1 cellular context compared by ENCODE assay signal in genomic region chr15:34367128-34368081, GRCh38.
TF ChIP-seq lines count a peak whose summit lies in the region.

A gene with protein sequence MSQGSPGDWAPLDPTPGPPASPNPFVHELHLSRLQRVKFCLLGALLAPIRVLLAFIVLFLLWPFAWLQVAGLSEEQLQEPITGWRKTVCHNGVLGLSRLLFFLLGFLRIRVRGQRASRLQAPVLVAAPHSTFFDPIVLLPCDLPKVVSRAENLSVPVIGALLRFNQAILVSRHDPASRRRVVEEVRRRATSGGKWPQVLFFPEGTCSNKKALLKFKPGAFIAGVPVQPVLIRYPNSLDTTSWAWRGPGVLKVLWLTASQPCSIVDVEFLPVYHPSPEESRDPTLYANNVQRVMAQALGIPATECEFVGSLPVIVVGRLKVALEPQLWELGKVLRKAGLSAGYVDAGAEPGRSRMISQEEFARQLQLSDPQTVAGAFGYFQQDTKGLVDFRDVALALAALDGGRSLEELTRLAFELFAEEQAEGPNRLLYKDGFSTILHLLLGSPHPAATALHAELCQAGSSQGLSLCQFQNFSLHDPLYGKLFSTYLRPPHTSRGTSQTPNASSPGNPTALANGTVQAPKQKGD (minus strand): TSS chr15:34367196. CDS start chr15:34367100, 96 bp downstream.

TF ChIP-seq in GM12878, 131 proteins besides CTCF, POLR2A, EP300 and RAD21 (continued from another document and continues in another):
- TF ChIP-seq EED (IDR thresholded peaks at IDR 0.05; ENCODE audit: low read depth) (peak; percentile 51; the same call in 1 of the 2 replicates), EGR1 (IDR thresholded peaks at IDR 0.05; ENCODE audit: borderline replicate concordance in 1 of 2, low read depth in 2 of 2, low read length in 2 of 2) (peak in 1 of 2 experiments; percentile 68; a peak in 2 of 3 replicates), SREBF1 (IDR thresholded peaks at IDR 0.05; ENCODE audit: low read length) (no peak), RFX5 (IDR thresholded peaks at IDR 0.05; ENCODE audit: low read depth, low read length) (no peak), YY1 (IDR thresholded peaks at IDR 0.05; ENCODE audit: low read depth, low read length) (peak; percentile 90), E2F4 (IDR thresholded peaks at IDR 0.05; ENCODE audit: low read depth, low read length) (0 out of 2 replicates have a peak, but pooled peaks have one; percentile 9), E2F8 (IDR thresholded peaks at IDR 0.05; ENCODE audit: low read depth, partially characterized antibody) (no peak), CHD4 (IDR thresholded peaks at IDR 0.05) (no peak), KDM1A (IDR thresholded peaks at IDR 0.05; ENCODE audit: borderline replicate concordance) (no peak), PAX5 (IDR thresholded peaks at IDR 0.05; ENCODE audit: borderline replicate concordance, low read depth, low read length) (peak; percentile 4; the same call in 1 of the 2 replicates), KAT2A (conservative IDR thresholded peaks at IDR 0.05; ENCODE audit: control insufficient read depth, low read depth, low read length) (no peak), E4F1 (IDR thresholded peaks at IDR 0.05; ENCODE audit: borderline replicate concordance, partially characterized antibody) (no peak), STAT3 (IDR thresholded peaks at IDR 0.05; ENCODE audit: low read depth, low read length) (no peak), CBX5 (IDR thresholded peaks at IDR 0.05; ENCODE audit: low read depth) (no peak; the same call in 1 of the 2 replicates), ZNF217 (IDR thresholded peaks at IDR 0.05) (peak; percentile 59; the same call in 1 of the 2 replicates), GATAD2B (conservative IDR thresholded peaks at IDR 0.05; ENCODE audit: low read depth) (peak; percentile 93), NR2F1 (conservative IDR thresholded peaks at IDR 0.05) (peak; percentile 67), PAX8 (IDR thresholded peaks at IDR 0.05) (no peak), NFYA (IDR thresholded peaks at IDR 0.05; ENCODE audit: borderline replicate concordance, low read depth, low read length) (no peak), SMARCA5 (IDR thresholded peaks at IDR 0.05) (peak; percentile 97), ELK1 (IDR thresholded peaks at IDR 0.05; ENCODE audit: low read depth, low read length) (no peak), TCF12 (IDR thresholded peaks at IDR 0.05; ENCODE audit: low read depth, low read length) (no peak), CEBPB (IDR thresholded peaks at IDR 0.05; ENCODE audit: borderline replicate concordance in 1 of 2, low read depth in 2 of 2, low read length in 2 of 2) (no peak), RBBP5 (conservative IDR thresholded peaks at IDR 0.05) (no peak), CBFB (IDR thresholded peaks at IDR 0.05; ENCODE audit: low read depth) (no peak), ATF7 (IDR thresholded peaks at IDR 0.05; ENCODE audit: low read depth) (no peak), PML (IDR thresholded peaks at IDR 0.05; ENCODE audit: low read length) (peak; percentile 73; the same call in 1 of the 2 replicates), ATF2 (IDR thresholded peaks at IDR 0.05; ENCODE audit: low read length) (no peak), CEBPZ (IDR thresholded peaks at IDR 0.05; ENCODE audit: low read depth, low read length) (no peak), TCF3 (IDR thresholded peaks at IDR 0.05; ENCODE audit: borderline replicate concordance, insufficient read depth, low read depth, low read length) (peak; percentile 74; the same call in 1 of the 2 replicates), POLR2AphosphoS5 (IDR thresholded peaks at IDR 0.05; ENCODE audit: low read length) (peak; percentile 82), SMAD5 (IDR thresholded peaks at IDR 0.05; ENCODE audit: low read depth) (peak; percentile 49; the same call in 1 of the 2 replicates), NFIC (IDR thresholded peaks at IDR 0.05; ENCODE audit: low read depth, low read length) (no peak), SRF (IDR thresholded peaks at IDR 0.05; ENCODE audit: low read depth in 2 of 2, low read length in 2 of 2) (no peak), ZZZ3 (IDR thresholded peaks at IDR 0.05; ENCODE audit: control insufficient read depth, insufficient read length, low read depth) (no peak), BMI1 (IDR thresholded peaks at IDR 0.05; ENCODE audit: borderline replicate concordance) (no peak), MXI1 (IDR thresholded peaks at IDR 0.05; ENCODE audit: low read depth, low read length) (peak; percentile 55; the same call in 1 of the 2 replicates), HDAC6 (IDR thresholded peaks at IDR 0.05; ENCODE audit: unreplicated experiment) (peak; percentile 51), WRNIP1 (IDR thresholded peaks at IDR 0.05; ENCODE audit: borderline replicate concordance, low read depth, low read length) (no peak), BHLHE40 (IDR thresholded peaks at IDR 0.05; ENCODE audit: borderline replicate concordance in 1 of 2, low read depth in 2 of 2, low read length in 1 of 2) (peak in 1 of 2 experiments; percentile 53; a peak in 2 of 4 replicates), SREBF2 (IDR thresholded peaks at IDR 0.05; ENCODE audit: low read length) (no peak), SIN3A (IDR thresholded peaks at IDR 0.05; ENCODE audit: low read depth, low read length) (peak; percentile 68; the same call in 1 of the 2 replicates), TCF7 (IDR thresholded peaks at IDR 0.05; ENCODE audit: borderline replicate concordance) (no peak), SMC3 (IDR thresholded peaks at IDR 0.05; ENCODE audit: borderline replicate concordance, low read length) (peak; percentile 72; the same call in 1 of the 2 replicates), RELA (IDR thresholded peaks at IDR 0.05; ENCODE audit: borderline replicate concordance, partially characterized antibody) (peak; percentile 10)
- TF ChIP-seq, protein P1, sequence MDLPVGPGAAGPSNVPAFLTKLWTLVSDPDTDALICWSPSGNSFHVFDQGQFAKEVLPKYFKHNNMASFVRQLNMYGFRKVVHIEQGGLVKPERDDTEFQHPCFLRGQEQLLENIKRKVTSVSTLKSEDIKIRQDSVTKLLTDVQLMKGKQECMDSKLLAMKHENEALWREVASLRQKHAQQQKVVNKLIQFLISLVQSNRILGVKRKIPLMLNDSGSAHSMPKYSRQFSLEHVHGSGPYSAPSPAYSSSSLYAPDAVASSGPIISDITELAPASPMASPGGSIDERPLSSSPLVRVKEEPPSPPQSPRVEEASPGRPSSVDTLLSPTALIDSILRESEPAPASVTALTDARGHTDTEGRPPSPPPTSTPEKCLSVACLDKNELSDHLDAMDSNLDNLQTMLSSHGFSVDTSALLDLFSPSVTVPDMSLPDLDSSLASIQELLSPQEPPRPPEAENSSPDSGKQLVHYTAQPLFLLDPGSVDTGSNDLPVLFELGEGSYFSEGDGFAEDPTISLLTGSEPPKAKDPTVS (IDR thresholded peaks at IDR 0.05; ENCODE audit: low read depth, low read length) = no peak
- TF ChIP-seq, protein P2, sequence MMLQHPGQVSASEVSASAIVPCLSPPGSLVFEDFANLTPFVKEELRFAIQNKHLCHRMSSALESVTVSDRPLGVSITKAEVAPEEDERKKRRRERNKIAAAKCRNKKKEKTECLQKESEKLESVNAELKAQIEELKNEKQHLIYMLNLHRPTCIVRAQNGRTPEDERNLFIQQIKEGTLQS (IDR thresholded peaks at IDR 0.05; ENCODE audit: borderline replicate concordance, extremely low read depth, low read depth, low read length) = no peak
- TF ChIP-seq, protein P3, sequence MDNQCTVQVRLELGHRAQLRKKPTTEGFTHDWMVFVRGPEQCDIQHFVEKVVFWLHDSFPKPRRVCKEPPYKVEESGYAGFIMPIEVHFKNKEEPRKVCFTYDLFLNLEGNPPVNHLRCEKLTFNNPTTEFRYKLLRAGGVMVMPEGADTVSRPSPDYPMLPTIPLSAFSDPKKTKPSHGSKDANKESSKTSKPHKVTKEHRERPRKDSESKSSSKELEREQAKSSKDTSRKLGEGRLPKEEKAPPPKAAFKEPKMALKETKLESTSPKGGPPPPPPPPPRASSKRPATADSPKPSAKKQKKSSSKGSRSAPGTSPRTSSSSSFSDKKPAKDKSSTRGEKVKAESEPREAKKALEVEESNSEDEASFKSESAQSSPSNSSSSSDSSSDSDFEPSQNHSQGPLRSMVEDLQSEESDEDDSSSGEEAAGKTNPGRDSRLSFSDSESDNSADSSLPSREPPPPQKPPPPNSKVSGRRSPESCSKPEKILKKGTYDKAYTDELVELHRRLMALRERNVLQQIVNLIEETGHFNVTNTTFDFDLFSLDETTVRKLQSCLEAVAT (IDR thresholded peaks at IDR 0.05) = peak; percentile 29; the same call in 1 of the 2 replicates
